8 cellular contexts compared by ENCODE assay signal in the genomic region with DNA sequence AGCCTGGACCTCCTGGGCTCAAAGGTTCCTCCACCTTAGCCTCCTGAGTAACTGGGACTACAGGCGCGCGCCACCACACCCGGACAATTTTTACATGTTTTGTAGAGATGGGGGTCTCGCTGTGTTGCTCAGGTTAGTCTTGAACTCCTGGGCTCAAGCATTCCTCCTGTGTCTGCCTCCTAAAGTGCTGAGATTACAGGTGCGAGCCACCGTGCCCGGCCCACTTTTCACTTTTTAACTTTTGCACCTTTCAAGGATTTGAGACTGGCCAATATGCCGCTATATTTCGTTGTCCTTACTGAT. TPM values are rescaled to one million over a fixed set of nuclear protein-coding genes. Genes with fewer than 3 reads are reported as not detected.
A peak's percentile ranks its signal among the peaks of the same experiment; 100 is the strongest.
DNase-seq lines count a peak whose midpoint lies in the region; ATAC-seq lines count a peak whose summit lies in the region.
"Had no signal": no experiment of that assay in that cellular context is flagged by ENCODE, and none has a peak within 500 bp of the region (broad histone marks: within the 10 kb centered on the region; RNA-seq: fewer than 3 reads in every experiment).

No MANE protein-coding gene starts in this region.

- ATAC-seq in stimulated activated effector memory CD8-positive, alpha-beta T cell treated with anti-CD3 and anti-CD28 coated beads, Interleukin-12 subunit alpha, Interleukin-12 subunit beta, amount 100 ng/mL, for 72 hours = no peak

- intact Hi-C loops in activated T-helper 1 cell treated with anti-CD3 and anti-CD28 coated beads, Interleukin-12 subunit alpha, Interleukin-12 subunit beta, Interleukin-2, Interleukin-4 antibody, amounts not matched to agents 30 ng/mL and 10 ng/mL and 1 ng/mL, durations not matched to agents 14 hours and 24 hours and 36 hours (cut with micrococcal nuclease) = loop anchor here (2.0 kb wide), 1 partner anchor 53 kb away; no protein-coding TSS in a partner anchor

- H3K27ac ChIP-seq in HUES48 (ENCODE audit: low read depth, low read length) (peak overlapping the region; percentile 94), iPS DF 6.9 (ENCODE audit: low read length) (peak overlapping the region; percentile 7)

- H3K36me3 ChIP-seq in HUES48 (ENCODE audit: control insufficient read depth, insufficient read depth, low read length) (no peaks in the 10 kb centered on the region), iPS DF 6.9 (ENCODE audit: control insufficient read depth, insufficient read depth, low read length) (no peaks in the 10 kb centered on the region; the same call in 1 of the 2 replicates)

- H3K4me1 ChIP-seq in HUES48 (ENCODE audit: control insufficient read depth, insufficient read depth, low read length) = peaks cover 52% of the 10 kb centered on the region
- peaks cover 11% of the 10 kb centered on the region; the same call in 1 of the 2 replicates for H3K4me1 ChIP-seq in iPS DF 6.9 (ENCODE audit: control insufficient read depth, insufficient read depth, low read length)

- H3K9me3 Mint-ChIP-seq in activated T-helper 1 cell treated with anti-CD3 and anti-CD28 coated beads, Interleukin-12 subunit alpha, Interleukin-12 subunit beta, Interleukin-2, Interleukin-4 antibody, amounts not matched to agents 30 ng/mL and 10 ng/mL and 1 ng/mL, durations not matched to agents 14 hours and 24 hours and 36 hours = no peaks in the 10 kb centered on the region
- H3K9me3 Mint-ChIP-seq in stimulated activated effector memory CD8-positive, alpha-beta T cell treated with anti-CD3 and anti-CD28 coated beads, Interleukin-12 subunit alpha, Interleukin-12 subunit beta, amount 100 ng/mL, for 72 hours = no peaks in the 10 kb centered on the region

- H3K27me3 ChIP-seq in HUES48 (ENCODE audit: control insufficient read depth, insufficient read depth, low read length) = no peaks in the 10 kb centered on the region
- H3K27me3 ChIP-seq in iPS DF 6.9 (ENCODE audit: control insufficient read depth, insufficient read depth, low read length) = no peaks in the 10 kb centered on the region
- H3K27me3 ChIP-seq: foreskin keratinocyte had no signal

- peak overlapping the region; percentile 66 for H3K9ac ChIP-seq in HUES48 (ENCODE audit: low read depth, low read length)

- H3K36me3 Mint-ChIP-seq in activated T-helper 1 cell treated with anti-CD3 and anti-CD28 coated beads, Interleukin-12 subunit alpha, Interleukin-12 subunit beta, Interleukin-2, Interleukin-4 antibody, amounts not matched to agents 30 ng/mL and 10 ng/mL and 1 ng/mL, durations not matched to agents 14 hours and 24 hours and 36 hours (ENCODE audit: low read depth) = no peaks in the 10 kb centered on the region
- H3K36me3 Mint-ChIP-seq in stimulated activated effector memory CD8-positive, alpha-beta T cell treated with anti-CD3 and anti-CD28 coated beads, Interleukin-12 subunit alpha, Interleukin-12 subunit beta, amount 100 ng/mL, for 72 hours = no peaks in the 10 kb centered on the region

- WGBS in iPS DF 6.9 (ENCODE audit: insufficient coverage, insufficient read length) = no CpG with 5 or more reads among the region's 10 CpGs

- peaks cover 61% of the 10 kb centered on the region for H3K27me3 Mint-ChIP-seq in activated T-helper 1 cell treated with anti-CD3 and anti-CD28 coated beads, Interleukin-12 subunit alpha, Interleukin-12 subunit beta, Interleukin-2, Interleukin-4 antibody, amounts not matched to agents 30 ng/mL and 10 ng/mL and 1 ng/mL, durations not matched to agents 14 hours and 24 hours and 36 hours (ENCODE audit: insufficient read depth)

- no peaks in the 10 kb centered on the region for H3K4me1 Mint-ChIP-seq in activated T-helper 1 cell treated with anti-CD3 and anti-CD28 coated beads, Interleukin-12 subunit alpha, Interleukin-12 subunit beta, Interleukin-2, Interleukin-4 antibody, amounts not matched to agents 30 ng/mL and 10 ng/mL and 1 ng/mL, durations not matched to agents 14 hours and 24 hours and 36 hours (ENCODE audit: low read depth)
- H3K4me1 Mint-ChIP-seq in stimulated activated effector memory CD8-positive, alpha-beta T cell treated with anti-CD3 and anti-CD28 coated beads, Interleukin-12 subunit alpha, Interleukin-12 subunit beta, amount 100 ng/mL, for 72 hours = peaks cover 7% of the 10 kb centered on the region

- H3K4me3 ChIP-seq in HUES48 (ENCODE audit: low read depth, low read length) = peak overlapping the region; percentile 79
- peak overlapping the region; percentile 88; the same call in 1 of the 2 replicates for H3K4me3 ChIP-seq in iPS DF 6.9 (ENCODE audit: low read length)

- H3K9me3 ChIP-seq in HUES48 (ENCODE audit: control insufficient read depth, insufficient read depth, low read length) = no peaks in the 10 kb centered on the region
- H3K9me3 ChIP-seq in iPS DF 6.9 (ENCODE audit: control insufficient read depth, insufficient read depth, low read length) = no peaks in the 10 kb centered on the region

- H3K4me3 Mint-ChIP-seq in activated T-helper 1 cell treated with anti-CD3 and anti-CD28 coated beads, Interleukin-12 subunit alpha, Interleukin-12 subunit beta, Interleukin-2, Interleukin-4 antibody, amounts not matched to agents 30 ng/mL and 10 ng/mL and 1 ng/mL, durations not matched to agents 14 hours and 24 hours and 36 hours = peak overlapping the region; percentile 63
- H3K4me3 Mint-ChIP-seq in stimulated activated effector memory CD8-positive, alpha-beta T cell treated with anti-CD3 and anti-CD28 coated beads, Interleukin-12 subunit alpha, Interleukin-12 subunit beta, amount 100 ng/mL, for 72 hours = peak overlapping the region; percentile 64

- DNase-seq in activated T-helper 1 cell treated with anti-CD3 and anti-CD28 coated beads, Interleukin-12 subunit alpha, Interleukin-12 subunit beta, Interleukin-2, Interleukin-4 antibody, amounts not matched to agents 30 ng/mL and 10 ng/mL and 1 ng/mL, durations not matched to agents 14 hours and 24 hours and 36 hours (ENCODE audit: low spot score) = no peak
- DNase-seq in iPS DF 6.9 (ENCODE audit: low read depth, low spot score) (no peak), DMS 273 treated with DMSO at 0.1 percent for 48 hours (lab: John Stamatoyannopoulos, UW) (no peak), kidney tubule cell (ENCODE audit: low spot score) (no peak)
- no peak for DNase-seq in stimulated activated effector memory CD8-positive, alpha-beta T cell treated with anti-CD3 and anti-CD28 coated beads, Interleukin-12 subunit alpha, Interleukin-12 subunit beta, amount 100 ng/mL, for 72 hours (ENCODE audit: low spot score in 2 of 2)
- DNase-seq in stimulated activated naive CD4-positive, alpha-beta T cell treated with Interleukin-2 at 50 U/mL for 16 hours (lab: John Stamatoyannopoulos, UW) = no peak

- no peak overlapping the region for H3K27ac Mint-ChIP-seq in activated T-helper 1 cell treated with anti-CD3 and anti-CD28 coated beads, Interleukin-12 subunit alpha, Interleukin-12 subunit beta, Interleukin-2, Interleukin-4 antibody, amounts not matched to agents 30 ng/mL and 10 ng/mL and 1 ng/mL, durations not matched to agents 14 hours and 24 hours and 36 hours
- no peak overlapping the region for H3K27ac Mint-ChIP-seq in stimulated activated effector memory CD8-positive, alpha-beta T cell treated with anti-CD3 and anti-CD28 coated beads, Interleukin-12 subunit alpha, Interleukin-12 subunit beta, amount 100 ng/mL, for 72 hours

RNA-seq across cellular contexts. Expression of a gene that starts 0.8 kb away (rescaled TPM):
- total RNA-seq in activated T-helper 1 cell treated with anti-CD3 and anti-CD28 coated beads, Interleukin-12 subunit alpha, Interleukin-12 subunit beta, Interleukin-2, Interleukin-4 antibody, amounts not matched to agents 30 ng/mL and 10 ng/mL and 1 ng/mL, durations not matched to agents 14 hours and 24 hours and 36 hours = 2.2 and 3.1 TPM in 2 replicates

RNA-seq across cellular contexts. Expression of a gene that starts 46.6 kb away (rescaled TPM):
- total RNA-seq in activated T-helper 1 cell treated with anti-CD3 and anti-CD28 coated beads, Interleukin-12 subunit alpha, Interleukin-12 subunit beta, Interleukin-2, Interleukin-4 antibody, amounts not matched to agents 30 ng/mL and 10 ng/mL and 1 ng/mL, durations not matched to agents 14 hours and 24 hours and 36 hours = not detected in 2 replicates
- total RNA-seq: foreskin keratinocyte had no signal
